ENCODE assay signal across 9 cellular contexts in genomic region chr9:137406085-137406773, GRCh38. TPM values are rescaled to one million over a fixed set of nuclear protein-coding genes. Genes with fewer than 3 reads are reported as not detected.
DNase-seq lines count a peak whose midpoint lies in the region; ATAC-seq and TF ChIP-seq lines count a peak whose summit lies in the region.
"Had no signal": no experiment of that assay in that cellular context is flagged by ENCODE, and none has a peak within 500 bp of the region (broad histone marks: within the 10 kb centered on the region; RNA-seq: fewer than 3 reads in every experiment).

No MANE protein-coding gene starts in this region.

- H3K4me1 Mint-ChIP-seq in CD4-positive, CD25-positive, alpha-beta regulatory T cell, result peaks cover 0 to 8% (median 2%) of the 10 kb centered on the region in 4 donors
- H3K4me1 Mint-ChIP-seq in WTC11 (no peaks in the 10 kb centered on the region), progenitor cell of endocrine pancreas (ENCODE audit: low read depth) (no peaks in the 10 kb centered on the region)

- no peak overlapping the region for H3K4me3 ChIP-seq in CD4-positive, CD25-positive, alpha-beta regulatory T cell (ENCODE audit: low read depth, low read length)
- peak overlapping the region; percentile 21 for H3K4me3 ChIP-seq in hepatocyte

- 72% methylated on average over 20 of the region's 21 CpGs for WGBS in hepatocyte (ENCODE audit: low lambda C conversion rate, missing lambda C conversion rate)

- peak overlapping the region; percentile 54 for H2AFZ ChIP-seq in hepatocyte

- H3K4me3 Mint-ChIP-seq in CD4-positive, CD25-positive, alpha-beta regulatory T cell, result peak overlapping the region in 2 of 4 donors; percentile 58 to 61
- peak overlapping the region; percentile 48 for H3K4me3 Mint-ChIP-seq in WTC11
- peak overlapping the region; percentile 55 for H3K4me3 Mint-ChIP-seq in progenitor cell of endocrine pancreas (ENCODE audit: low read depth)

- no peak for DNase-seq in CD4-positive, CD25-positive, alpha-beta regulatory T cell
- no peak for DNase-seq in WTC11 (ENCODE audit: low spot score)
- no peak for DNase-seq in hepatocyte (ENCODE audit: low spot score)
- no peak for DNase-seq in progenitor cell of endocrine pancreas (ENCODE audit: low spot score, unreplicated experiment)
- no peak for DNase-seq in superior temporal gyrus (ENCODE audit: extremely low spot score)
- no peak for DNase-seq in hepatic stellate cell (ENCODE audit: low spot score)
- DNase-seq in SKM-1 treated with dmso at 0.1 percent for 144 hours (lab: John Stamatoyannopoulos, UW; ENCODE audit: unreplicated experiment), result no peak
- DNase-seq in G401 (ENCODE audit: low spot score), result no peak

- ATAC-seq in CD4-positive, CD25-positive, alpha-beta regulatory T cell (ENCODE audit: low read depth in 2 of 2), result no peak
- no peak for ATAC-seq in WTC11

- H3K27ac ChIP-seq in CD4-positive, CD25-positive, alpha-beta regulatory T cell (ENCODE audit: insufficient read depth, low read length, poor library complexity, severe bottlenecking), result no peak overlapping the region
- no peak overlapping the region for H3K27ac ChIP-seq in hepatocyte

- CTCF ChIA-PET in WTC11 (lab: Charles Lee), result no interaction called here

- H3K9me3 ChIP-seq in CD4-positive, CD25-positive, alpha-beta regulatory T cell (ENCODE audit: control insufficient read depth in 2 of 2, low read length in 2 of 2), result no peaks in the 10 kb centered on the region
- no peaks in the 10 kb centered on the region for H3K9me3 ChIP-seq in hepatocyte (ENCODE audit: low read depth)

- no peaks in the 10 kb centered on the region for H3K36me3 ChIP-seq in CD4-positive, CD25-positive, alpha-beta regulatory T cell (ENCODE audit: control insufficient read depth, insufficient read depth, low read length)
- no peaks in the 10 kb centered on the region for H3K36me3 ChIP-seq in hepatocyte (replicated peaks; ENCODE audit: insufficient read depth, low read depth)

- H3K27me3 Mint-ChIP-seq in CD4-positive, CD25-positive, alpha-beta regulatory T cell, result peaks cover 5% of the 10 kb centered on the region
- H3K27me3 Mint-ChIP-seq in WTC11 (ENCODE audit: low read depth), result peaks cover 5% of the 10 kb centered on the region; the same call in 1 of the 2 replicates
- H3K27me3 Mint-ChIP-seq in progenitor cell of endocrine pancreas, result no peaks in the 10 kb centered on the region

- peaks cover 23% of the 10 kb centered on the region for H3K4me1 ChIP-seq in CD4-positive, CD25-positive, alpha-beta regulatory T cell (ENCODE audit: control insufficient read depth, insufficient read depth, low read length, poor library complexity, severe bottlenecking)
- peaks cover 7% of the 10 kb centered on the region for H3K4me1 ChIP-seq in hepatocyte (ENCODE audit: insufficient read depth)

- peaks cover 3% of the 10 kb centered on the region for H4K20me1 ChIP-seq in hepatocyte (ENCODE audit: insufficient read depth, poor library complexity, severe bottlenecking)

- peak overlapping the region in 2 of 3 donors; percentile 20 to 38 for H3K27ac Mint-ChIP-seq in CD4-positive, CD25-positive, alpha-beta regulatory T cell
- H3K27ac Mint-ChIP-seq in WTC11, result no peak overlapping the region
- no peak overlapping the region for H3K27ac Mint-ChIP-seq in progenitor cell of endocrine pancreas

- H3K36me3 Mint-ChIP-seq in CD4-positive, CD25-positive, alpha-beta regulatory T cell, result peaks cover 14% of the 10 kb centered on the region
- H3K36me3 Mint-ChIP-seq in WTC11 (peaks cover 15% of the 10 kb centered on the region), progenitor cell of endocrine pancreas (ENCODE audit: insufficient read depth) (peaks cover 9% of the 10 kb centered on the region)

- no peaks in the 10 kb centered on the region for H3K9me2 ChIP-seq in hepatocyte (replicated peaks; ENCODE audit: insufficient read depth)

- peak overlapping the region; percentile 98 for H3K4me2 ChIP-seq in hepatocyte

- in situ Hi-C loops in G401 (cut with HindIII; ENCODE audit: low sequenced_read_pairs), result no loop called here

- no peaks in the 10 kb centered on the region for H3K9me3 Mint-ChIP-seq in CD4-positive, CD25-positive, alpha-beta regulatory T cell
- H3K9me3 Mint-ChIP-seq in WTC11, result peaks cover 10% of the 10 kb centered on the region
- peaks cover 4% of the 10 kb centered on the region for H3K9me3 Mint-ChIP-seq in progenitor cell of endocrine pancreas (ENCODE audit: low read depth)

- H3K27me3 ChIP-seq in CD4-positive, CD25-positive, alpha-beta regulatory T cell (ENCODE audit: control insufficient read depth, insufficient read depth, low read length), result no peaks in the 10 kb centered on the region
- H3K27me3 ChIP-seq in hepatocyte, result no peaks in the 10 kb centered on the region

- H3K79me2 ChIP-seq in hepatocyte, result peaks cover 3% of the 10 kb centered on the region

- POLR2A ChIA-PET in WTC11 (lab: Charles Lee), result no interaction called here

- no peak for TF ChIP-seq CTCF in WTC11 (IDR thresholded peaks at IDR 0.05)
- no peak for TF ChIP-seq CTCF in hepatocyte (IDR thresholded peaks at IDR 0.05; ENCODE audit: poor library complexity)
- no peak for TF ChIP-seq CTCF in progenitor cell of endocrine pancreas (IDR thresholded peaks at IDR 0.05; ENCODE audit: unreplicated experiment)

TF ChIP-seq in WTC11, 78 proteins besides CTCF, POLR2A, EP300 and RAD21:
- TF ChIP-seq, protein P1, sequence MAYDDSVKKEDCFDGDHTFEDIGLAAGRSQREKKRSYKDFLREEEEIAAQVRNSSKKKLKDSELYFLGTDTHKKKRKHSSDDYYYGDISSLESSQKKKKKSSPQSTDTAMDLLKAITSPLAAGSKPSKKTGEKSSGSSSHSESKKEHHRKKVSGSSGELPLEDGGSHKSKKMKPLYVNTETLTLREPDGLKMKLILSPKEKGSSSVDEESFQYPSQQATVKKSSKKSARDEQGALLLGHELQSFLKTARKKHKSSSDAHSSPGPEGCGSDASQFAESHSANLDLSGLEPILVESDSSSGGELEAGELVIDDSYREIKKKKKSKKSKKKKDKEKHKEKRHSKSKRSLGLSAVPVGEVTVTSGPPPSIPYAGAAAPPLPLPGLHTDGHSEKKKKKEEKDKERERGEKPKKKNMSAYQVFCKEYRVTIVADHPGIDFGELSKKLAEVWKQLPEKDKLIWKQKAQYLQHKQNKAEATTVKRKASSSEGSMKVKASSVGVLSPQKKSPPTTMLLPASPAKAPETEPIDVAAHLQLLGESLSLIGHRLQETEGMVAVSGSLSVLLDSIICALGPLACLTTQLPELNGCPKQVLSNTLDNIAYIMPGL (CRISPR knock-in tag; IDR thresholded peaks at IDR 0.05), result no peak
- no peak for TF ChIP-seq EMX1 (CRISPR knock-in tag; IDR thresholded peaks at IDR 0.05)
- TF ChIP-seq NFATC4 (CRISPR knock-in tag; IDR thresholded peaks at IDR 0.05), result no peak
- TF ChIP-seq, protein P2, sequence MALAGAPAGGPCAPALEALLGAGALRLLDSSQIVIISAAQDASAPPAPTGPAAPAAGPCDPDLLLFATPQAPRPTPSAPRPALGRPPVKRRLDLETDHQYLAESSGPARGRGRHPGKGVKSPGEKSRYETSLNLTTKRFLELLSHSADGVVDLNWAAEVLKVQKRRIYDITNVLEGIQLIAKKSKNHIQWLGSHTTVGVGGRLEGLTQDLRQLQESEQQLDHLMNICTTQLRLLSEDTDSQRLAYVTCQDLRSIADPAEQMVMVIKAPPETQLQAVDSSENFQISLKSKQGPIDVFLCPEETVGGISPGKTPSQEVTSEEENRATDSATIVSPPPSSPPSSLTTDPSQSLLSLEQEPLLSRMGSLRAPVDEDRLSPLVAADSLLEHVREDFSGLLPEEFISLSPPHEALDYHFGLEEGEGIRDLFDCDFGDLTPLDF (CRISPR knock-in tag; IDR thresholded peaks at IDR 0.05), result no peak
- no peak for TF ChIP-seq SMAD4 (CRISPR knock-in tag; IDR thresholded peaks at IDR 0.05)

RNA-seq across cellular contexts. Expression of gene EXD3, which starts 16.7 kb away (rescaled TPM):
- 27.3 TPM for total RNA-seq in CD4-positive, CD25-positive, alpha-beta regulatory T cell
- polyA plus RNA-seq in CD4-positive, CD25-positive, alpha-beta regulatory T cell, result 1 to 10 TPM; 4.7 to 7.2 (median 5.7) TPM
- total RNA-seq in WTC11 (2021) (20.4 to 23.1 TPM (median 21.2 TPM) in 3 replicates), hepatocyte (7.3 and 11.8 TPM in 2 replicates), progenitor cell of endocrine pancreas (31.7 and 33.8 TPM in 2 replicates)
- polyA plus RNA-seq in hepatocyte, result 21.6 and 24.9 TPM in 2 replicates
- 4.8 and 7.9 TPM in 2 replicates for total RNA-seq in G401 (2014; rRNA removed; shearing (Covaris generic))

RNA-seq across cellular contexts. Expression of gene NOXA1, which starts 17.0 kb away (rescaled TPM):
- total RNA-seq in CD4-positive, CD25-positive, alpha-beta regulatory T cell, result 3.8 TPM
- 1 to 10 TPM in 2 of 4 donors, under 1 TPM in 2; 0.83 to 3.3 (median 1.4) TPM for polyA plus RNA-seq in CD4-positive, CD25-positive, alpha-beta regulatory T cell
- total RNA-seq in WTC11 (2021) (2.9 to 5.9 TPM (median 4.8 TPM) in 3 replicates), hepatocyte (7.2 and 8.2 TPM in 2 replicates), progenitor cell of endocrine pancreas (15.3 and 16.3 TPM in 2 replicates)
- 12.5 and 13.9 TPM in 2 replicates for polyA plus RNA-seq in hepatocyte
- total RNA-seq in G401 (2014; rRNA removed; shearing (Covaris generic)), result 0.18 TPM in 1 of 2 replicates, not detected in the other

RNA-seq across cellular contexts. Expression of gene ENTPD8, which starts 34.9 kb away (rescaled TPM):
- not detected for total RNA-seq in CD4-positive, CD25-positive, alpha-beta regulatory T cell
- not detected for polyA plus RNA-seq in CD4-positive, CD25-positive, alpha-beta regulatory T cell
- total RNA-seq in WTC11 (2021) (2.0 to 2.5 TPM (median 2.3 TPM) in 3 replicates), hepatocyte (6.1 and 7.1 TPM in 2 replicates), progenitor cell of endocrine pancreas (2.7 and 3.2 TPM in 2 replicates)
- polyA plus RNA-seq in hepatocyte, result 14.2 and 16.5 TPM in 2 replicates
- 1.6 and 1.9 TPM in 2 replicates for total RNA-seq in G401 (2014; rRNA removed; shearing (Covaris generic))
- total RNA-seq: LHCN-M2 had no signal

RNA-seq across cellular contexts. Expression of gene NSMF, which starts 52.9 kb away (rescaled TPM):
- 109 TPM for total RNA-seq in CD4-positive, CD25-positive, alpha-beta regulatory T cell
- polyA plus RNA-seq in CD4-positive, CD25-positive, alpha-beta regulatory T cell, result 10 to 100 TPM in 2 of 4 donors, 1 to 10 TPM in 2; 9.3 to 14.5 (median 11.8) TPM
- total RNA-seq in WTC11 (2021) (61.6 to 63.7 TPM (median 61.9 TPM) in 3 replicates), hepatocyte (37.2 and 39.5 TPM in 2 replicates), progenitor cell of endocrine pancreas (57.4 and 59.8 TPM in 2 replicates)
- polyA plus RNA-seq in hepatocyte, result 51.6 and 54.7 TPM in 2 replicates
- 76.9 and 96.6 TPM in 2 replicates for total RNA-seq in G401 (2014; rRNA removed; shearing (Covaris generic))

Comparison
In these comparisons a context has a peak if more than half of its experiments do, and no peak if none do; other contexts are left out.
1. H3K27ac Mint-ChIP-seq: peak in CD4-positive, CD25-positive, alpha-beta regulatory T cell (2 of 3); none in WTC11 (single experiment) and progenitor cell of endocrine pancreas (single experiment).